Comparison of ENCODE assay signal across 1 cellular context in genomic region chr3:187280644-187281043, GRCh38.
TF ChIP-seq lines count a peak whose summit lies in the region.

No MANE protein-coding gene starts in this region.

TF ChIP-seq in IMR-90, 13 proteins besides CTCF, POLR2A, EP300 and RAD21:
- no peak for TF ChIP-seq MAZ (IDR thresholded peaks at IDR 0.05; ENCODE audit: borderline replicate concordance, low read depth, low read length)
- no peak for TF ChIP-seq MAFK (IDR thresholded peaks at IDR 0.05; ENCODE audit: low read depth, low read length)
- TF ChIP-seq FOS (IDR thresholded peaks at IDR 0.05; ENCODE audit: low read depth, low read length): no peak
- TF ChIP-seq MXI1 (IDR thresholded peaks at IDR 0.05; ENCODE audit: borderline replicate concordance, low read depth, low read length): no peak
- no peak for TF ChIP-seq RFX5 (IDR thresholded peaks at IDR 0.05; ENCODE audit: low read depth, low read length)
- no peak for TF ChIP-seq CEBPB (IDR thresholded peaks at IDR 0.05; ENCODE audit: low read depth, low read length)
- no peak for TF ChIP-seq BHLHE40 (IDR thresholded peaks at IDR 0.05; ENCODE audit: low read depth, low read length)
- no peak for TF ChIP-seq NFE2L2 (IDR thresholded peaks at IDR 0.05; ENCODE audit: low read depth, low read length)
- no peak for TF ChIP-seq RCOR1 (IDR thresholded peaks at IDR 0.05; ENCODE audit: insufficient replicate concordance, low read length)
- no peak for TF ChIP-seq USF2 (IDR thresholded peaks at IDR 0.05; ENCODE audit: low read depth, low read length)
- TF ChIP-seq SMC3 (IDR thresholded peaks at IDR 0.05; ENCODE audit: low read depth, low read length): no peak
- TF ChIP-seq ELK1 (IDR thresholded peaks at IDR 0.05; ENCODE audit: borderline replicate concordance, low read depth, low read length): no peak
- TF ChIP-seq CHD1 (IDR thresholded peaks at IDR 0.05; ENCODE audit: low read depth, low read length): no peak
